ENCODE assay signal across 19 cellular contexts in genomic region chr2:59732861-59733603, GRCh38.
DNase-seq lines count a peak whose midpoint lies in the region; ATAC-seq and TF ChIP-seq lines count a peak whose summit lies in the region.
"Had no signal": no experiment of that assay in that cellular context is flagged by ENCODE, and none has a peak within 500 bp of the region (broad histone marks: within the 10 kb centered on the region; RNA-seq: fewer than 3 reads in every experiment).

No MANE protein-coding gene starts in this region.

- peak overlapping the region in 1 of 5 experiments; percentile 27 for H3K4me3 Mint-ChIP-seq in brain
- peak overlapping the region; percentile 19 for H3K4me3 Mint-ChIP-seq in memory B cell
- H3K4me3 Mint-ChIP-seq: CD4-positive, CD25-positive, alpha-beta regulatory T cell had no signal

- no peaks in the 10 kb centered on the region for H3K27me3 ChIP-seq in testis

- TF ChIP-seq CTCF in brain (conservative IDR thresholded peaks at IDR 0.05) (no peak), testis (IDR thresholded peaks at IDR 0.05) (no peak)

- H3K9me3 ChIP-seq in testis: no peaks in the 10 kb centered on the region
- H3K9me3 ChIP-seq: A549 had no signal

- DNase-seq in left ventricle myocardium superior (peak; percentile 28), Right ventricle myocardium superior (no peak), memory B cell (ENCODE audit: low spot score in 2 of 2) (no peak), testis (peak; percentile 21), sciatic nerve (ENCODE audit: low spot score) (no peak)
- DNase-seq: AML-193; CD4-positive, CD25-positive, alpha-beta regulatory T cell; DMS53; MV-4-11; NCI-H1436; NCI-H2081 treated with DMSO at 0.1 percent for 48 hours; NCI-H345; NCI-H526 treated with DMSO at 0.1 percent for 48 hours; PC-9 had no signal

- 64 to 66% methylated on average over 16 of the region's 16 CpGs for WGBS in testis, 2 donors

- H3K4me3 ChIP-seq in testis: peak overlapping the region; percentile 19 to 27
- H3K4me3 ChIP-seq: A549, PC-9, SK-N-MC had no signal

- H3K27ac ChIP-seq in testis: no peak overlapping the region
- H3K27ac ChIP-seq: A549, PC-9, SK-N-MC had no signal

- no peak for ATAC-seq in left ventricle myocardium superior
- no peak for ATAC-seq in Right ventricle myocardium superior (ENCODE audit: poor library complexity)
- peak; percentile 26 for ATAC-seq in memory B cell (ENCODE audit: low read depth)
- ATAC-seq in HG03521 (IDR thresholded peaks at IDR 0.05; ENCODE audit: unreplicated experiment): no peak
- no peak for ATAC-seq in SK-N-SH treated with all-trans-retinoic acid at 6 μM for 48 hours
- no peak for ATAC-seq in sciatic nerve
- ATAC-seq: A549 had no signal

- H3K27me3 Mint-ChIP-seq in brain (no peaks in the 10 kb centered on the region), memory B cell (peaks cover 3% of the 10 kb centered on the region)
- H3K27me3 Mint-ChIP-seq: CD4-positive, CD25-positive, alpha-beta regulatory T cell had no signal

- H3K36me3 Mint-ChIP-seq in brain (no peaks in the 10 kb centered on the region), memory B cell (no peaks in the 10 kb centered on the region)
- H3K36me3 Mint-ChIP-seq: CD4-positive, CD25-positive, alpha-beta regulatory T cell had no signal

- H3K36me3 ChIP-seq in testis (ENCODE audit: low read depth, missing control alignments): no peaks in the 10 kb centered on the region

- TF ChIP-seq POLR2A in testis (IDR thresholded peaks at IDR 0.05): no peak

- H3K4me1 ChIP-seq in testis: no peaks in the 10 kb centered on the region
- H3K4me1 ChIP-seq: A549 had no signal

- H3K27ac Mint-ChIP-seq in brain (peak overlapping the region in 4 of 5 experiments; percentile 23 to 97 (median 75)), memory B cell (no peak overlapping the region)
- H3K27ac Mint-ChIP-seq: CD4-positive, CD25-positive, alpha-beta regulatory T cell had no signal

- intact Hi-C loops in left ventricle myocardium superior (cut with micrococcal nuclease) (no loop called here), Right ventricle myocardium superior (cut with DNase I) (no loop called here), testis (cut with DNase I; ENCODE audit: low total_unique reads) (no loop called here), sciatic nerve (cut with DNase I) (no loop called here)

- H3K9me3 Mint-ChIP-seq in brain (peaks cover 0 to 2% (median 0%) of the 10 kb centered on the region in 5 experiments), memory B cell (no peaks in the 10 kb centered on the region)
- H3K9me3 Mint-ChIP-seq: CD4-positive, CD25-positive, alpha-beta regulatory T cell had no signal

- H3K4me1 Mint-ChIP-seq in brain: peaks cover 36% of the 10 kb centered on the region
- H3K4me1 Mint-ChIP-seq in memory B cell: no peaks in the 10 kb centered on the region
- H3K4me1 Mint-ChIP-seq: CD4-positive, CD25-positive, alpha-beta regulatory T cell had no signal

TF ChIP-seq in SK-N-SH treated with all-trans-retinoic acid at 6 μM for 48 hours, 23 proteins besides CTCF, POLR2A, EP300 and RAD21:
- no peak for TF ChIP-seq ZNF565 (CRISPR knock-in tag; conservative IDR thresholded peaks at IDR 0.05; ENCODE audit: low read depth)
- no peak for TF ChIP-seq TSHZ2 (CRISPR knock-in tag; IDR thresholded peaks at IDR 0.05)
- TF ChIP-seq ZFP30 (CRISPR knock-in tag; IDR thresholded peaks at IDR 0.05): no peak
- TF ChIP-seq ESRRG (CRISPR knock-in tag; IDR thresholded peaks at IDR 0.05): no peak
- TF ChIP-seq BACH2 (CRISPR knock-in tag; IDR thresholded peaks at IDR 0.05; ENCODE audit: borderline replicate concordance): no peak
- no peak for TF ChIP-seq ZNF70 (CRISPR knock-in tag; IDR thresholded peaks at IDR 0.05)
- no peak for TF ChIP-seq PATZ1 (CRISPR knock-in tag; IDR thresholded peaks at IDR 0.05; ENCODE audit: borderline replicate concordance)
- TF ChIP-seq ZC3H10 (CRISPR knock-in tag; IDR thresholded peaks at IDR 0.05): no peak
- no peak for TF ChIP-seq ISL1 (CRISPR knock-in tag; IDR thresholded peaks at IDR 0.05)

Comparison
In these comparisons a context has a peak if more than half of its experiments do, and no peak if none do; other contexts are left out.
1. DNase-seq: peak in left ventricle myocardium superior (single experiment) and testis (single experiment); none in Right ventricle myocardium superior (single experiment), memory B cell (0 of 2) and sciatic nerve (single experiment).